Comparison of ENCODE assay signal across 9 cellular contexts in the genomic region with DNA sequence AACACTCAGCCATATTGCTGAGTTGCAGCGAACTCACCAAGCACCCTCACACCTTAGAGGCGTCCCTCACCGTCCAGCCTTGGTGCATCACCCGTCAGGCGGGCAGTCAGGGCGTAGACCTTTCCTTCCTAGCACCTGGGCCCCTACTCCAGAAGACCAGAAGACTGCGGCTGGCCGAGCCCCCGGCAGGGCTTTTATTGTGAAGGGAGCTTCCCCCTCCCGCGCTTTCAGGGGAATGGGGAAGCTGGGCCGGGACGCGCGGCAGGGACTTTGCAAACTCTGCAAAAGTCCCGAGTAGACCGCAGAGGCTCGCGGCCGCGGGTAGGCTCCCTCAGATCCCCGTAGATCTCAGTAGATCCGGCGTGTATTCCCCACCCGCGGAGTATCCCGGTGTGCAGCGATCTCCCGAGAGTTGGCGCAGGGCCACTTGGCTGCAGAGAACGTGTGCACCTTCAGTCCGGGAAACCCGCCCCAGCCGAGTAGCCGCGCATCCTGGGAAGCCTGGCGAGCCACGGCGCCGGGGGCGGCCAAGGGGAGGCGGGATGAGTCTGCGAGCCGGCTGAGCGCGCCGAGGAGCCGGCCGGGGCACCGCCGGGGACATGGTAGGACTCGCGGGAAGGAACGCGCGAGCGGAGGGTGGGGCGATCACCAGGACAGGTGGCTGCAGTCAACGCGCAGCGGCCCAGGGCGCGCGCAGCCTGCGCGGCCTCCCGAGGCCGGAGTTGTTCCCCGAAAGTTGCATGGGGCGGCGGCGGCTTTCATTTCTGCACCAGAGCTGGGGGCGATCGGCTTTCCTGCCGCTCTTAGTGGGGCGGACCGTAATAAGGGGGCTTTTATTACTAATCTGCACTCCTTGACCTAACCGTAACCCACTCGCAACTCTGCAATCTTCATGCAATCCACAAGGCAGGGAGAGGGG. TPM values are rescaled to one million over a fixed set of nuclear protein-coding genes. Genes with fewer than 3 reads are reported as not detected.
DNase-seq lines count a peak whose midpoint lies in the region; ATAC-seq and TF ChIP-seq lines count a peak whose summit lies in the region.
"Had no signal": no experiment of that assay in that cellular context is flagged by ENCODE, and none has a peak within 500 bp of the region (broad histone marks: within the 10 kb centered on the region; RNA-seq: fewer than 3 reads in every experiment).

A gene (plus strand): TSS at position 268 of the 919 bp plus-strand sequence. CDS start 332 bp downstream, at position 600.

- H3K9me3 Mint-ChIP-seq in CD14-positive monocyte: peaks cover 12 to 28% (median 15%) of the 10 kb centered on the region in 7 donors

- H3K4me3 ChIP-seq in Jurkat, Clone E6-1 (ENCODE audit: low read length): peak within 1 kb of the TSS; percentile 58

- intact Hi-C loops in CD14-positive monocyte (cut with micrococcal nuclease) (no loop called here), Right ventricle myocardium superior (cut with DNase I) (no loop called here)

- H3K27me3 Mint-ChIP-seq in CD14-positive monocyte (ENCODE audit: low read depth in 3 of 3): peaks cover 31 to 38% (median 36%) of the 10 kb centered on the region in 3 donors

- H3K4me1 Mint-ChIP-seq in CD14-positive monocyte: peaks cover 17% of the 10 kb centered on the region

- no peak for TF ChIP-seq CTCF in CD14-positive monocyte (IDR thresholded peaks at IDR 0.05)
- TF ChIP-seq CTCF in omental fat pad (IDR thresholded peaks at IDR 0.05): no peak

- peak; percentile 90 for ATAC-seq in Right ventricle myocardium superior (ENCODE audit: poor library complexity)
- ATAC-seq in omental fat pad (ENCODE audit: low FRiP score): peak; percentile 56

- DNase-seq in CD14-positive monocyte (ENCODE audit: low spot score) (no peak), Right ventricle myocardium superior (peak; percentile 74), omental fat pad (ENCODE audit: low spot score) (no peak), NCI-H2196 treated with DMSO at 0.1 percent for 48 hours (lab: John Stamatoyannopoulos, UW; ENCODE audit: unreplicated experiment) (no peak), NCI-H1436 (lab: John Stamatoyannopoulos, UW) (no peak), NCI-H1930 (lab: John Stamatoyannopoulos, UW) (no peak)
- DNase-seq in Jurkat, Clone E6-1 (ENCODE audit: low read depth, low spot score): no peak
- peak; percentile 29 for DNase-seq in activated T-cell treated with anti-CD3 and anti-CD28 coated beads, Interleukin-2, amount 50 U/mL, for 1 hour

- H3K4me3 Mint-ChIP-seq in CD14-positive monocyte: peak within 1 kb of the TSS; percentile 80 to 91

- H3K27ac Mint-ChIP-seq in CD14-positive monocyte: peak within 1 kb of the TSS in 1 of 7 donors; percentile 46

- H3K36me3 Mint-ChIP-seq in CD14-positive monocyte: no peaks in the 10 kb centered on the region

RNA-seq across cellular contexts. Expression of the gene that starts here (rescaled TPM):
- polyA plus RNA-seq in CD14-positive monocyte: not detected
- polyA plus RNA-seq in Jurkat, Clone E6-1 (2012; ENCODE audit: insufficient read depth, insufficient read length): 1.7 TPM
- total RNA-seq in Right ventricle myocardium superior (0.75 TPM), omental fat pad (10 to 100 TPM in 3 of 4 donors, 1 to 10 TPM in 1; 4.9 to 39.9 (median 14.8) TPM)
- total RNA-seq: myocyte had no signal

Comparison
In these comparisons a context has a peak if more than half of its experiments do, and no peak if none do; other contexts are left out.
1. Peak in DNase-seq and ATAC-seq in Right ventricle myocardium superior; RNA of the gene not detected or under 1 TPM.